ENCODE assay signal across 8 cellular contexts in genomic region chr5:139439013-139439903, GRCh38. TPM values are rescaled to one million over a fixed set of nuclear protein-coding genes. Genes with fewer than 3 reads are reported as not detected.
A peak's percentile ranks its signal among the peaks of the same experiment; 100 is the strongest.
DNase-seq lines count a peak whose midpoint lies in the region; ATAC-seq and TF ChIP-seq lines count a peak whose summit lies in the region.

Gene DNAJC18 (minus strand): TSS chr5:139439525. CDS start chr5:139439445, 80 bp downstream.

- intact Hi-C loops in testis (cut with DNase I; ENCODE audit: low total_unique reads), result no loop called here

- WGBS in testis, 2 donors, result 2 to 3% methylated on average over 23 to 48 of the region's 49 CpGs

- no peaks in the 10 kb centered on the region for H3K9me3 ChIP-seq in testis

- peaks cover 7% of the 10 kb centered on the region for H3K4me1 ChIP-seq in testis

- peak within 1 kb of the TSS; percentile 98 for H3K4me3 Mint-ChIP-seq in activated naive CD4-positive, alpha-beta T cell treated with anti-CD3 and anti-CD28 coated beads, Interleukin-2, amount 50 U/mL, for 24 hours

- no peaks in the 10 kb centered on the region for H3K27me3 Mint-ChIP-seq in activated naive CD4-positive, alpha-beta T cell treated with anti-CD3 and anti-CD28 coated beads, Interleukin-2, amount 50 U/mL, for 24 hours

- peak within 1 kb of the TSS; percentile 80 for H3K4me3 ChIP-seq in GM06990 (replicated peaks; ENCODE audit: low read depth, low read length)
- peak within 1 kb of the TSS; percentile 83 to 89 for H3K4me3 ChIP-seq in testis

- ATAC-seq in HG02588 (IDR thresholded peaks at IDR 0.05; ENCODE audit: unreplicated experiment), result peak; percentile 85
- ATAC-seq in SK-N-SH treated with all-trans-retinoic acid at 6 μM for 48 hours, result peak; percentile 83

- H3K4me1 Mint-ChIP-seq in activated naive CD4-positive, alpha-beta T cell treated with anti-CD3 and anti-CD28 coated beads, Interleukin-2, amount 50 U/mL, for 24 hours, result peaks cover 38% of the 10 kb centered on the region

- peak within 1 kb of the TSS; percentile 99 for H3K27ac Mint-ChIP-seq in activated naive CD4-positive, alpha-beta T cell treated with anti-CD3 and anti-CD28 coated beads, Interleukin-2, amount 50 U/mL, for 24 hours

- H3K27me3 ChIP-seq in GM06990 (replicated peaks; ENCODE audit: control insufficient read depth, insufficient read depth, low read length) (no peaks in the 10 kb centered on the region), testis (no peaks in the 10 kb centered on the region)

- H3K36me3 ChIP-seq in GM06990 (ENCODE audit: control insufficient read depth, insufficient read depth, low read length) (no peaks in the 10 kb centered on the region), testis (ENCODE audit: low read depth, missing control alignments) (no peaks in the 10 kb centered on the region)

- peaks cover 3% of the 10 kb centered on the region for H3K36me3 Mint-ChIP-seq in activated naive CD4-positive, alpha-beta T cell treated with anti-CD3 and anti-CD28 coated beads, Interleukin-2, amount 50 U/mL, for 24 hours

- no peak for TF ChIP-seq POLR2A in testis (IDR thresholded peaks at IDR 0.05)

- H3K27ac ChIP-seq in testis, result peak within 1 kb of the TSS; percentile 94 to 95

- H3K9me3 Mint-ChIP-seq in activated naive CD4-positive, alpha-beta T cell treated with anti-CD3 and anti-CD28 coated beads, Interleukin-2, amount 50 U/mL, for 24 hours, result no peaks in the 10 kb centered on the region

- TF ChIP-seq CTCF in GM06990 (IDR thresholded peaks at IDR 0.05; ENCODE audit: insufficient read depth, low read length, poor library complexity, severe bottlenecking), result no peak
- TF ChIP-seq CTCF in testis (IDR thresholded peaks at IDR 0.05), result no peak

- DNase-seq in GM06990 (ENCODE audit: extremely low read depth, insufficient read length) (peak; percentile 90), NCI-H1105 (lab: John Stamatoyannopoulos, UW) (peak; percentile 82), glomerular endothelial cell (ENCODE audit: extremely low read depth, low read depth, low spot score) (no peak), occipital lobe (lab: John Stamatoyannopoulos, UW) (peak; percentile 94), testis (peak; percentile 98)

TF ChIP-seq in SK-N-SH treated with all-trans-retinoic acid at 6 μM for 48 hours, 23 proteins besides CTCF, POLR2A, EP300 and RAD21:
- TF ChIP-seq ZFP3 (CRISPR knock-in tag; IDR thresholded peaks at IDR 0.05), result peak; percentile 54; the same call in 1 of the 2 replicates
- TF ChIP-seq PATZ1 (CRISPR knock-in tag; IDR thresholded peaks at IDR 0.05; ENCODE audit: borderline replicate concordance), result no peak
- 0 out of 2 replicates have a peak, but pooled peaks have one; percentile 60 for TF ChIP-seq TSHZ2 (CRISPR knock-in tag; IDR thresholded peaks at IDR 0.05)
TF ChIP-seq in SK-N-SH treated with all-trans-retinoic acid at 6 μM for 48 hours: peak in this region for 2.

RNA-seq across cellular contexts. Expression of gene DNAJC18, which starts in this region (rescaled TPM):
- total RNA-seq in glomerular endothelial cell, result 12.0 and 16.7 TPM in 2 replicates
- total RNA-seq in occipital lobe, result 46.6 TPM
- total RNA-seq in testis, result 10 to 100 TPM; 45.0 to 98.3 TPM
- 283 TPM for polyA plus RNA-seq in testis (ENCODE audit: insufficient read depth, low read depth, low replicate concordance)
